Comparison of ENCODE assay signal across 8 cellular contexts in genomic region chr22:41780714-41781507, GRCh38. TPM values are rescaled to one million over a fixed set of nuclear protein-coding genes. Genes with fewer than 3 reads are reported as not detected.
DNase-seq lines count a peak whose midpoint lies in the region; TF ChIP-seq lines count a peak whose summit lies in the region.

No MANE protein-coding gene starts in this region.

- H3K4me3 ChIP-seq in GM12864 (ENCODE audit: low read depth, low read length) = peak overlapping the region; percentile 54
- H3K4me3 ChIP-seq in left ventricle myocardium inferior = no peak overlapping the region
- H3K4me3 ChIP-seq in HAP-1 = no peak overlapping the region
- H3K4me3 ChIP-seq in vagina = no peak overlapping the region

- CTCF ChIA-PET in HEK293T (lab: Yijun Ruan, JAX) = interaction anchor here (0.7 to 2.0 kb wide), 7 partner anchors 16 to 160 kb away, joined by 3 to 12 read pairs (median 4); no protein-coding TSS in a partner anchor

- intact Hi-C loops in left ventricle myocardium inferior (cut with micrococcal nuclease) = no loop called here
- intact Hi-C loops in vagina (cut with DNase I) = no loop called here

- no peak overlapping the region for H3K27ac ChIP-seq in left ventricle myocardium inferior (replicated peaks)
- no peak overlapping the region for H3K27ac ChIP-seq in vagina

- in situ Hi-C loops in HAP-1 (cut with MboI; ENCODE audit: low sequenced_read_pairs) = no loop called here

- no peaks in the 10 kb centered on the region for H3K36me3 ChIP-seq in left ventricle myocardium inferior
- H3K36me3 ChIP-seq in HAP-1 (replicated peaks) = no peaks in the 10 kb centered on the region
- H3K36me3 ChIP-seq in vagina = no peaks in the 10 kb centered on the region

- H3K9me3 ChIP-seq in left ventricle myocardium inferior (replicated peaks) = no peaks in the 10 kb centered on the region
- no peaks in the 10 kb centered on the region for H3K9me3 ChIP-seq in HAP-1
- H3K9me3 ChIP-seq in vagina = no peaks in the 10 kb centered on the region

- no peak for TF ChIP-seq POLR2A in vagina (IDR thresholded peaks at IDR 0.05)

- TF ChIP-seq CTCF in GM12864 (IDR thresholded peaks at IDR 0.05; ENCODE audit: low read depth, low read length, missing control alignments) (no peak), left ventricle myocardium inferior (IDR thresholded peaks at IDR 0.05; ENCODE audit: borderline replicate concordance) (no peak), vagina (IDR thresholded peaks at IDR 0.05) (no peak)

- H3K4me1 ChIP-seq in left ventricle myocardium inferior (no peaks in the 10 kb centered on the region), HAP-1 (no peaks in the 10 kb centered on the region), vagina (no peaks in the 10 kb centered on the region)

- DNase-seq in GM12864 (ENCODE audit: low read depth) (peak; percentile 98), HEK293T (ENCODE audit: extremely low spot score) (no peak), NOMO-1 (lab: John Stamatoyannopoulos, UW; ENCODE audit: unreplicated experiment in 2 of 2) (peak; percentile 89 to 95), left ventricle myocardium inferior (peak; percentile 35), HAP-1 (ENCODE audit: low spot score in 2 of 2) (no peak), vagina (ENCODE audit: extremely low spot score in 2 of 2) (no peak)
- DNase-seq in activated T-cell treated with anti-CD3 and anti-CD28 coated beads, Interleukin-2, amount 50 U/mL, for 1 hour = peak; percentile 82
- DNase-seq in stimulated activated CD4-positive, alpha-beta T cell treated with anti-CD3 and anti-CD28 coated beads, Interleukin-1b, Interleukin-23, amount 100 ng/mL, for 24 hours (ENCODE audit: low read depth in 4 of 4, low spot score in 1 of 4) = peak; percentile 64 to 81 (median 72)

- POLR2A ChIA-PET in HEK293T (lab: Yijun Ruan, JAX) = interaction anchor here (0.8 to 2.9 kb wide), 6 partner anchors 16 to 570 kb away, joined by 3 to 19 read pairs (median 4); partner anchors contain the start of genes CCDC134, DESI1, SREBF2 and XRCC6

- H3K27me3 ChIP-seq in left ventricle myocardium inferior (ENCODE audit: low read depth) = no peaks in the 10 kb centered on the region
- no peaks in the 10 kb centered on the region for H3K27me3 ChIP-seq in HAP-1 (ENCODE audit: low read depth)
- no peaks in the 10 kb centered on the region for H3K27me3 ChIP-seq in vagina

TF ChIP-seq in HEK293T, 16 proteins besides CTCF, POLR2A, EP300 and RAD21:
- TF ChIP-seq HDGF (IDR thresholded peaks at IDR 0.05; ENCODE audit: borderline replicate concordance) = no peak
- 0 out of 2 replicates have a peak, but pooled peaks have one; percentile 18 for TF ChIP-seq PKNOX1 (IDR thresholded peaks at IDR 0.05)

RNA-seq across cellular contexts. Expression of gene CCDC134, which starts 19.6 kb away (rescaled TPM):
- 3.9 TPM for total RNA-seq in left ventricle myocardium inferior
- 8.8 TPM for total RNA-seq in vagina

RNA-seq across cellular contexts. Expression of gene SREBF2, which starts 52.0 kb away (rescaled TPM):
- 74.5 TPM for total RNA-seq in left ventricle myocardium inferior
- 98.0 TPM for total RNA-seq in vagina

Comparison
In these comparisons a context has a peak if more than half of its experiments do, and no peak if none do; other contexts are left out.
1. DNase-seq: peak in GM12864 (single experiment), NOMO-1 (2 of 2), activated T-cell treated with anti-CD3 and anti-CD28 coated beads, Interleukin-2, amount 50 U/mL, for 1 hour (single experiment), left ventricle myocardium inferior (single experiment) and stimulated activated CD4-positive, alpha-beta T cell treated with anti-CD3 and anti-CD28 coated beads, Interleukin-1b, Interleukin-23, amount 100 ng/mL, for 24 hours (4 of 4); none in HEK293T (single experiment), HAP-1 (0 of 2) and vagina (0 of 2).